8 cellular contexts compared by ENCODE assay signal in genomic region chr17:1882836-1883235, GRCh38. TPM values are rescaled to one million over a fixed set of nuclear protein-coding genes. Genes with fewer than 3 reads are reported as not detected.
DNase-seq lines count a peak whose midpoint lies in the region; ATAC-seq and TF ChIP-seq lines count a peak whose summit lies in the region.

No MANE protein-coding gene starts in this region.

- no peak overlapping the region for H3K9ac ChIP-seq in liver (ENCODE audit: low read depth in 1 of 2, low read length in 2 of 2)

- H3K36me3 ChIP-seq in liver (ENCODE audit: control insufficient read depth in 4 of 4, insufficient read depth in 3 of 4, low read depth in 1 of 4, low read length in 3 of 4), result peaks cover 6 to 76% (median 42%) of the 10 kb centered on the region in 4 donors

- H3K36me3 Mint-ChIP-seq in brain, result peaks cover 67% of the 10 kb centered on the region

- H3K4me3 ChIP-seq in liver (ENCODE audit: low read depth in 1 of 3, low read length in 3 of 3), result no peak overlapping the region

- H3K9me3 Mint-ChIP-seq in brain, result peaks cover 2 to 13% (median 8%) of the 10 kb centered on the region in 5 experiments

- TF ChIP-seq RAD21 in liver (IDR thresholded peaks at IDR 0.05), result peak; percentile 68 to 80

- no peaks in the 10 kb centered on the region for H3K4me1 ChIP-seq in liver (ENCODE audit: control insufficient read depth in 4 of 4, insufficient read depth in 4 of 4, low read length in 3 of 4)

- no peak overlapping the region for H3K4me3 Mint-ChIP-seq in brain

- peak; percentile 39 to 63 for TF ChIP-seq CTCF in brain (conservative IDR thresholded peaks at IDR 0.05)
- peak; percentile 45 for TF ChIP-seq CTCF in liver (IDR thresholded peaks at IDR 0.05; ENCODE audit: low read depth, low read length, missing input control)

- WGBS in liver, result 79% methylated on average over 10 of the region's 10 CpGs

- no peaks in the 10 kb centered on the region for H3K27me3 ChIP-seq in liver (ENCODE audit: control insufficient read depth in 4 of 4, insufficient read depth in 4 of 4, low read length in 3 of 4)

- H3K4me1 Mint-ChIP-seq in brain, result peaks cover 26% of the 10 kb centered on the region

- no peaks in the 10 kb centered on the region for H3K27me3 Mint-ChIP-seq in brain

- DNase-seq in activated CD8-positive, alpha-beta memory T cell treated with anti-CD3 and anti-CD28 coated beads, Interleukin-2, amount 50 U/mL, for 4 hours, result peak; percentile 28
- DNase-seq in activated CD8-positive, alpha-beta memory T cell treated with anti-CD3 and anti-CD28 coated beads, Interleukin-2, amount 50 U/mL, for 48 hours, result no peak
- DNase-seq in NCI-H226, result peak; percentile 8

- ATAC-seq in HG02623 (IDR thresholded peaks at IDR 0.05; ENCODE audit: unreplicated experiment) (no peak), HG03439 (IDR thresholded peaks at IDR 0.05; ENCODE audit: unreplicated experiment) (no peak), HG03378 (IDR thresholded peaks at IDR 0.05; ENCODE audit: unreplicated experiment) (no peak)

- no peaks in the 10 kb centered on the region for H3K9me3 ChIP-seq in liver (ENCODE audit: control insufficient read depth in 4 of 4, low read length in 3 of 4)

- H3K27ac Mint-ChIP-seq in brain, result no peak overlapping the region

- no peak overlapping the region for H3K27ac ChIP-seq in liver (ENCODE audit: low read depth in 1 of 2, low read length in 2 of 2)

TF ChIP-seq in liver, 16 proteins besides CTCF, POLR2A, EP300 and RAD21:
- TF ChIP-seq RXRA (IDR thresholded peaks at IDR 0.05) (no peak), NR2F2 (IDR thresholded peaks at IDR 0.05) (no peak), HNF4A (conservative IDR thresholded peaks at IDR 0.05) (peak in 1 of 2 donors; percentile 37), FOXA2 (IDR thresholded peaks at IDR 0.05) (no peak)

RNA-seq across cellular contexts. Expression of gene RPA1, which starts 53.0 kb away (rescaled TPM):
- polyA plus RNA-seq in brain (ENCODE audit: insufficient read depth, low read depth, low replicate concordance) (126 TPM), liver (10 to 100 TPM in 1 of 2 donors, 1 to 10 TPM in 1; 9.2 to 11.9 TPM)
- 10 to 100 TPM; 11.9 to 29.5 TPM for total RNA-seq in liver

RNA-seq across cellular contexts. Expression of gene SMYD4, which starts 53.1 kb away (rescaled TPM):
- polyA plus RNA-seq in brain (ENCODE audit: insufficient read depth, low read depth, low replicate concordance), result 5.5 TPM
- total RNA-seq in liver, result 1 to 10 TPM; 6.0 to 9.5 TPM
- polyA plus RNA-seq in liver, result 1 to 10 TPM; 2.2 to 4.4 TPM
